ENCODE assay signal across 1 cellular context in the genomic region with DNA sequence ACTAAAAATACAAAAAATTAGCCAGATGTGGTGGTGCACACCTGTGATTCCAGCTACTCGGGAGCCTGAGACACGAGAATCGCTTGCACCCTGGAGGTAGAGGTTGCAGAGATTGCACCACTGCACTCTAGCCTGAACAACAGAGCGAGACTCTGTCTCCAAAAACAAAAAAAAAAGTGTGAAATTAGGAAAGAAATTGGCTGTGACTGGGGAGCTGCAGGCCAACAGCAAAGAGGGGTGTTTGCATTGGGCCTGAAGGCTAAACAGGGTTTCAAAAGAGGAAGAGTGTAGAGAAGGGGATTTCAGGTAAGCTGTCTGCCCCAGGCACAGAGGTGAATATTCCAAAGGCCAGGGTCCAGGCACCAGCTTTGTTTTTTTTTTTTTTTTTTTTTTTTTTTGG.
TF ChIP-seq lines count a peak whose summit lies in the region.

No MANE protein-coding gene starts in this region.

TF ChIP-seq in HepG2, 621 proteins besides CTCF, POLR2A, EP300 and RAD21 (continued from another document):
- TF ChIP-seq NR2F6 (IDR thresholded peaks at IDR 0.05) (no peak; the same call in 1 of the 2 replicates), NR2F6 (CRISPR knock-in tag; IDR thresholded peaks at IDR 0.05) (no peak), HNRNPH1 (optimal IDR thresholded peaks at IDR 0.05; ENCODE audit: low read depth, low read length) (no peak), REPIN1 (CRISPR knock-in tag; IDR thresholded peaks at IDR 0.05; ENCODE audit: borderline replicate concordance, low read depth) (0 out of 2 replicates have a peak, but pooled peaks have one; percentile 16), RARA (CRISPR knock-in tag; IDR thresholded peaks at IDR 0.05) (no peak), PAWR (CRISPR knock-in tag; IDR thresholded peaks at IDR 0.05; ENCODE audit: borderline replicate concordance) (no peak), CENPX (CRISPR knock-in tag; IDR thresholded peaks at IDR 0.05) (no peak), CEBPB (IDR thresholded peaks at IDR 0.05; ENCODE audit: borderline replicate concordance, low read depth, low read length) (peak; percentile 30; the same call in 1 of the 2 replicates), ZIK1 (CRISPR knock-in tag; IDR thresholded peaks at IDR 0.05; ENCODE audit: borderline replicate concordance, low read depth) (no peak), NBN (conservative IDR thresholded peaks at IDR 0.05) (no peak), ZNF552 (CRISPR knock-in tag; IDR thresholded peaks at IDR 0.05; ENCODE audit: borderline replicate concordance) (no peak), SIX4 (CRISPR knock-in tag; IDR thresholded peaks at IDR 0.05) (no peak), PHF5A (CRISPR knock-in tag; IDR thresholded peaks at IDR 0.05; ENCODE audit: low read depth, unreplicated experiment) (no peak), ZBTB42 (CRISPR knock-in tag; IDR thresholded peaks at IDR 0.05) (no peak)
- TF ChIP-seq, protein P1, sequence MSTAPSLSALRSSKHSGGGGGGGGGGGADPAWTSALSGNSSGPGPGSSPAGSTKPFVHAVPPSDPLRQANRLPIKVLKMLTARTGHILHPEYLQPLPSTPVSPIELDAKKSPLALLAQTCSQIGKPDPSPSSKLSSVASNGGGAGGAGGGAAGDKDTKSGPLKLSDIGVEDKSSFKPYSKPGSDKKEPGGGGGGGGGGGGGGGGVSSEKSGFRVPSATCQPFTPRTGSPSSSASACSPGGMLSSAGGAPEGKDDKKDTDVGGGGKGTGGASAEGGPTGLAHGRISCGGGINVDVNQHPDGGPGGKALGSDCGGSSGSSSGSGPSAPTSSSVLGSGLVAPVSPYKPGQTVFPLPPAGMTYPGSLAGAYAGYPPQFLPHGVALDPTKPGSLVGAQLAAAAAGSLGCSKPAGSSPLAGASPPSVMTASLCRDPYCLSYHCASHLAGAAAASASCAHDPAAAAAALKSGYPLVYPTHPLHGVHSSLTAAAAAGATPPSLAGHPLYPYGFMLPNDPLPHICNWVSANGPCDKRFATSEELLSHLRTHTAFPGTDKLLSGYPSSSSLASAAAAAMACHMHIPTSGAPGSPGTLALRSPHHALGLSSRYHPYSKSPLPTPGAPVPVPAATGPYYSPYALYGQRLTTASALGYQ (CRISPR knock-in tag; IDR thresholded peaks at IDR 0.05), result no peak
- TF ChIP-seq, protein P2, sequence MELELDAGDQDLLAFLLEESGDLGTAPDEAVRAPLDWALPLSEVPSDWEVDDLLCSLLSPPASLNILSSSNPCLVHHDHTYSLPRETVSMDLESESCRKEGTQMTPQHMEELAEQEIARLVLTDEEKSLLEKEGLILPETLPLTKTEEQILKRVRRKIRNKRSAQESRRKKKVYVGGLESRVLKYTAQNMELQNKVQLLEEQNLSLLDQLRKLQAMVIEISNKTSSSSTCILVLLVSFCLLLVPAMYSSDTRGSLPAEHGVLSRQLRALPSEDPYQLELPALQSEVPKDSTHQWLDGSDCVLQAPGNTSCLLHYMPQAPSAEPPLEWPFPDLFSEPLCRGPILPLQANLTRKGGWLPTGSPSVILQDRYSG (CRISPR knock-in tag; IDR thresholded peaks at IDR 0.05), result no peak
- TF ChIP-seq, protein P3, sequence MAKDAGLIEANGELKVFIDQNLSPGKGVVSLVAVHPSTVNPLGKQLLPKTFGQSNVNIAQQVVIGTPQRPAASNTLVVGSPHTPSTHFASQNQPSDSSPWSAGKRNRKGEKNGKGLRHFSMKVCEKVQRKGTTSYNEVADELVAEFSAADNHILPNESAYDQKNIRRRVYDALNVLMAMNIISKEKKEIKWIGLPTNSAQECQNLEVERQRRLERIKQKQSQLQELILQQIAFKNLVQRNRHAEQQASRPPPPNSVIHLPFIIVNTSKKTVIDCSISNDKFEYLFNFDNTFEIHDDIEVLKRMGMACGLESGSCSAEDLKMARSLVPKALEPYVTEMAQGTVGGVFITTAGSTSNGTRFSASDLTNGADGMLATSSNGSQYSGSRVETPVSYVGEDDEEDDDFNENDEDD (CRISPR knock-in tag; IDR thresholded peaks at IDR 0.05; ENCODE audit: borderline replicate concordance), result no peak
TF ChIP-seq in HepG2: peak in this region for 46.
